In genomic region chr20:20267685-20268429, GRCh38 we compare ENCODE assay signal across 13 cellular contexts.
DNase-seq lines count a peak whose midpoint lies in the region; ATAC-seq and TF ChIP-seq lines count a peak whose summit lies in the region.
"Had no signal": no experiment of that assay in that cellular context is flagged by ENCODE, and none has a peak within 500 bp of the region (broad histone marks: within the 10 kb centered on the region; RNA-seq: fewer than 3 reads in every experiment).

No MANE protein-coding gene starts in this region.

- POLR2A ChIA-PET in activated CD8-positive, alpha-beta T cell treated with anti-CD3 and anti-CD28 coated beads for 36 hours (lab: Charles Lee), result interaction anchor here (0.5 to 1.0 kb wide), 2 partner anchors 11 to 149 kb away, joined by 3 read pairs; no protein-coding TSS in a partner anchor

- H3K9me3 Mint-ChIP-seq in activated CD8-positive, alpha-beta T cell treated with anti-CD3 and anti-CD28 coated beads for 36 hours, result no peaks in the 10 kb centered on the region
- H3K9me3 Mint-ChIP-seq in glutamatergic neuron (ENCODE audit: unreplicated experiment), result no peaks in the 10 kb centered on the region
- H3K9me3 Mint-ChIP-seq: activated T-cell treated with anti-CD3 and anti-CD28 coated beads, Interleukin-2, amount 50 U/mL, for 4 hours had no signal

- DNase-seq in HS-27A (ENCODE audit: low read depth) (peak; percentile 54), NCI-H510A treated with DMSO at 0.1 percent for 48 hours (lab: John Stamatoyannopoulos, UW) (peak; percentile 96), coronary artery (ENCODE audit: low spot score) (no peak), NCI-H2107 (lab: John Stamatoyannopoulos, UW) (no peak), glutamatergic neuron (no peak)
- no peak for DNase-seq in activated CD8-positive, alpha-beta T cell treated with anti-CD3 and anti-CD28 coated beads for 36 hours
- DNase-seq: activated CD4-positive, CD25-positive, alpha-beta regulatory T cell treated with anti-CD3 and anti-CD28 coated beads, Interleukin-2, amount 50 U/mL, for 72 hours; activated T-cell treated with anti-CD3 and anti-CD28 coated beads, Interleukin-2, amount 50 U/mL, for 4 hours; GOT3; stimulated activated CD4-positive, alpha-beta T cell treated with anti-CD3 and anti-CD28 coated beads, Interleukin-4, amount 100 ng/mL, for 1 hour; T-helper 1 cell had no signal

- no peaks in the 10 kb centered on the region for H3K4me1 Mint-ChIP-seq in activated CD8-positive, alpha-beta T cell treated with anti-CD3 and anti-CD28 coated beads for 36 hours (ENCODE audit: low read depth)
- H3K4me1 Mint-ChIP-seq in glutamatergic neuron (ENCODE audit: low read depth, unreplicated experiment), result peaks cover 2% of the 10 kb centered on the region

- H3K27me3 Mint-ChIP-seq in activated CD8-positive, alpha-beta T cell treated with anti-CD3 and anti-CD28 coated beads for 36 hours, result peaks cover 8% of the 10 kb centered on the region
- no peaks in the 10 kb centered on the region for H3K27me3 Mint-ChIP-seq in glutamatergic neuron (ENCODE audit: unreplicated experiment)

- no peak for TF ChIP-seq CTCF in C4-2B (conservative IDR thresholded peaks at IDR 0.05)
- no peak for TF ChIP-seq CTCF in coronary artery (IDR thresholded peaks at IDR 0.05)
- no peak for TF ChIP-seq CTCF in activated CD8-positive, alpha-beta T cell treated with anti-CD3 and anti-CD28 coated beads for 36 hours (IDR thresholded peaks at IDR 0.05)
- no peak for TF ChIP-seq CTCF in glutamatergic neuron (IDR thresholded peaks at IDR 0.05; ENCODE audit: partially characterized antibody, unreplicated experiment)

- H3K4me3 ChIP-seq in coronary artery, result peak overlapping the region; percentile 40

- H3K36me3 Mint-ChIP-seq in activated CD8-positive, alpha-beta T cell treated with anti-CD3 and anti-CD28 coated beads for 36 hours (ENCODE audit: low read depth), result no peaks in the 10 kb centered on the region
- H3K36me3 Mint-ChIP-seq in glutamatergic neuron (ENCODE audit: unreplicated experiment), result no peaks in the 10 kb centered on the region

- H3K27ac ChIP-seq in C4-2B (peak overlapping the region; percentile 18; the same call in 1 of the 2 replicates), coronary artery (peak overlapping the region in 1 of 2 donors; percentile 69)

- no peak overlapping the region for H3K4me3 Mint-ChIP-seq in activated CD8-positive, alpha-beta T cell treated with anti-CD3 and anti-CD28 coated beads for 36 hours
- H3K4me3 Mint-ChIP-seq in glutamatergic neuron (ENCODE audit: unreplicated experiment), result no peak overlapping the region
- H3K4me3 Mint-ChIP-seq: activated T-cell treated with anti-CD3 and anti-CD28 coated beads, Interleukin-2, amount 50 U/mL, for 4 hours had no signal

- no peak for ATAC-seq in activated CD8-positive, alpha-beta T cell treated with anti-CD3 and anti-CD28 coated beads for 36 hours
- no peak for ATAC-seq in HG02938 (IDR thresholded peaks at IDR 0.05; ENCODE audit: unreplicated experiment)
- ATAC-seq: activated T-cell treated with anti-CD3 and anti-CD28 coated beads, Interleukin-2, amount 50 U/mL, for 4 hours had no signal

- CTCF ChIA-PET in activated CD8-positive, alpha-beta T cell treated with anti-CD3 and anti-CD28 coated beads for 36 hours (lab: Charles Lee), result interaction anchor here (1.4 kb wide), 1 partner anchor 30 kb away, joined by 3 read pairs; no protein-coding TSS in a partner anchor

- intact Hi-C loops in activated CD8-positive, alpha-beta T cell treated with anti-CD3 and anti-CD28 coated beads for 36 hours (cut with micrococcal nuclease), result no loop called here

- H3K27ac Mint-ChIP-seq in activated CD8-positive, alpha-beta T cell treated with anti-CD3 and anti-CD28 coated beads for 36 hours, result no peak overlapping the region
- H3K27ac Mint-ChIP-seq in glutamatergic neuron (ENCODE audit: unreplicated experiment), result no peak overlapping the region

Comparison
In these comparisons a context has a peak if more than half of its experiments do, and no peak if none do; other contexts are left out.
1. DNase-seq: peak in HS-27A (single experiment) and NCI-H510A treated with DMSO at 0.1 percent for 48 hours (single experiment); none in coronary artery (single experiment), activated CD8-positive, alpha-beta T cell treated with anti-CD3 and anti-CD28 coated beads for 36 hours (single experiment), NCI-H2107 (single experiment) and glutamatergic neuron (single experiment).